In the genomic region with DNA sequence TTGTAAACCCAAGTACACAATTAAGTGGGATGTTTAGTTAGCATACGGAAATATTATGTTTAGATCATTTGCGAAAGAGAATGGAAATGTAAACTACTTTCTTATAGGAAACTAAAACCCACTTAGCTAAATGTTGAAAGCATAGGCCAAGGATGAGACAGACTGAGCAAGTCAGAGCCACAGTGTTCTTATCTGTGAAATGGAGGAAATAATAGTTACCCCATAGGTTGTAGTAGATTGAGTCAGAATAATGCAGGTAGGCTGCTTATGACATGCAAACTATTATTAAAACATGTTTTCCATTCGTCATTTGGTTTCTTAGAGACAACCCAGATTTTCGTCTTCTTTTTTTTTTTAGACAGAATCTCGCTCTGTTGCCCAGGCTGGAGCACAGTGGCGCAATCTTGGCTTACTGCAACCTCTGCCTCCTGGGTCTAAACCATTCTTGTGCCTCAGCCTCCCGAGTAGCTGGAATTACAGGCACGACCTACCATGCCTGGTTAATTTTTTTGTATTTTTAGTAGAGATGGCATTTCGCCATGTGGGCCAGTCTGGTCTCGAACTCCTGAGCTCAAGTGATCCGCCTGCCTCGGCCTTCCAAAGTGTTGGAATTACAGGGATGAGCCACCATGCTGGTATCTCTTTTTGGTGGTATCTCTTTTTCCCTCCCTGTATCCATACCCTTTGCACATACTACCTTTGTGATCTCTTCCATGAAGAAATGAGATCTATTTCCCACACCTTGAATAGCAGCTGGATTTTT, we compare ENCODE assay signal across 13 cellular contexts.
A peak's percentile ranks its signal among the peaks of the same experiment; 100 is the strongest.
DNase-seq lines count a peak whose midpoint lies in the region; ATAC-seq and TF ChIP-seq lines count a peak whose summit lies in the region.
"Had no signal": no experiment of that assay in that cellular context is flagged by ENCODE, and none has a peak within 500 bp of the region (broad histone marks: within the 10 kb centered on the region; RNA-seq: fewer than 3 reads in every experiment).

No MANE protein-coding gene starts in this region.

- peak; percentile 26 for DNase-seq in Daoy (ENCODE audit: low read depth)
- no peak for DNase-seq in OCI-LY7 (ENCODE audit: low spot score)
- DNase-seq in osteocyte (ENCODE audit: extremely low spot score, unreplicated experiment), result no peak
- DNase-seq in SJCRH30, result no peak
- DNase-seq in CD8-positive, alpha-beta T cell, result no peak
- DNase-seq in GM19238 (ENCODE audit: insufficient read length, low spot score), result no peak
- DNase-seq: C1 segment of cervical spinal cord; central memory CD4-positive, alpha-beta T cell; heart left ventricle; MV-4-11; stimulated activated CD4-positive, alpha-beta T cell treated with anti-CD3 and anti-CD28 coated beads, Interleukin-1b, Interleukin-23, amount 100 ng/mL, for 48 hours had no signal

- H3K4me3 ChIP-seq in OCI-LY7 (ENCODE audit: low read depth, low read length, poor library complexity, severe bottlenecking) (no peak overlapping the region), SJCRH30 (no peak overlapping the region), gastroesophageal sphincter (no peak overlapping the region)
- no peak overlapping the region for H3K4me3 ChIP-seq in CD8-positive, alpha-beta T cell (ENCODE audit: low read depth, low read length)
- H3K4me3 ChIP-seq: heart left ventricle had no signal

- no peak for TF ChIP-seq POLR2A in gastroesophageal sphincter (IDR thresholded peaks at IDR 0.05)

- ATAC-seq in gastroesophageal sphincter, result no peak
- ATAC-seq in CD8-positive, alpha-beta T cell, result no peak
- ATAC-seq: heart left ventricle had no signal

- H3K36me3 Mint-ChIP-seq in brain (no peaks in the 10 kb centered on the region), osteocyte (ENCODE audit: unreplicated experiment) (no peaks in the 10 kb centered on the region)
- H3K36me3 Mint-ChIP-seq in CD8-positive, alpha-beta T cell, result no peaks in the 10 kb centered on the region

- H3K79me2 ChIP-seq in OCI-LY7 (ENCODE audit: insufficient read depth, low read depth, low read length), result peaks cover 6% of the 10 kb centered on the region; the same call in 1 of the 2 replicates

- H3K27ac ChIP-seq in OCI-LY7 (ENCODE audit: low read depth, low read length, poor library complexity, severe bottlenecking), result no peak overlapping the region
- H3K27ac ChIP-seq in SJCRH30, result no peak overlapping the region
- H3K27ac ChIP-seq in gastroesophageal sphincter, result no peak overlapping the region
- H3K27ac ChIP-seq in CD8-positive, alpha-beta T cell (ENCODE audit: low read depth, low read length), result no peak overlapping the region
- H3K27ac ChIP-seq: heart left ventricle had no signal

- CTCF ChIA-PET in OCI-LY7 (lab: Charles Lee; ENCODE audit: unreplicated experiment), result no interaction called here
- CTCF ChIA-PET in CD8-positive, alpha-beta T cell (lab: Charles Lee), result interaction anchor here (0.6 to 0.7 kb wide), 2 partner anchors 27 to 175 kb away, joined by 3 read pairs; no protein-coding TSS in a partner anchor

- H3K4me3 Mint-ChIP-seq in brain, result no peak overlapping the region
- no peak overlapping the region for H3K4me3 Mint-ChIP-seq in osteocyte (ENCODE audit: unreplicated experiment)
- no peak overlapping the region for H3K4me3 Mint-ChIP-seq in CD8-positive, alpha-beta T cell

- H3K9me3 ChIP-seq in OCI-LY7 (ENCODE audit: low read length) (no peaks in the 10 kb centered on the region), SJCRH30 (replicated peaks) (no peaks in the 10 kb centered on the region), gastroesophageal sphincter (no peaks in the 10 kb centered on the region)
- H3K9me3 ChIP-seq in CD8-positive, alpha-beta T cell (ENCODE audit: low read length), result no peaks in the 10 kb centered on the region
- H3K9me3 ChIP-seq: heart left ventricle had no signal

- peaks cover 12% of the 10 kb centered on the region for H3K4me1 ChIP-seq in OCI-LY7 (ENCODE audit: insufficient read depth, low read length, poor library complexity, severe bottlenecking)
- peaks cover 13% of the 10 kb centered on the region for H3K4me1 ChIP-seq in SJCRH30
- no peaks in the 10 kb centered on the region for H3K4me1 ChIP-seq in gastroesophageal sphincter
- no peaks in the 10 kb centered on the region for H3K4me1 ChIP-seq in CD8-positive, alpha-beta T cell (ENCODE audit: insufficient read depth, low read length)

- no peaks in the 10 kb centered on the region for H3K9me2 ChIP-seq in OCI-LY7 (ENCODE audit: insufficient read depth, low read length)

- peak overlapping the region in 4 of 5 experiments; percentile 38 to 85 (median 60) for H3K27ac Mint-ChIP-seq in brain
- H3K27ac Mint-ChIP-seq in osteocyte (ENCODE audit: unreplicated experiment), result peak overlapping the region; percentile 85
- H3K27ac Mint-ChIP-seq in CD8-positive, alpha-beta T cell, result no peak overlapping the region

- H3K36me3 ChIP-seq in OCI-LY7 (ENCODE audit: insufficient read depth, low read length) (no peaks in the 10 kb centered on the region), SJCRH30 (no peaks in the 10 kb centered on the region), gastroesophageal sphincter (no peaks in the 10 kb centered on the region)
- H3K36me3 ChIP-seq in CD8-positive, alpha-beta T cell (ENCODE audit: insufficient read depth, low read length), result no peaks in the 10 kb centered on the region
- H3K36me3 ChIP-seq: heart left ventricle had no signal

- 0 out of 2 replicates have a peak overlapping the region, but pooled peaks have one; percentile 9 for H2AFZ ChIP-seq in OCI-LY7 (ENCODE audit: low read length)

- H3K27me3 ChIP-seq in SJCRH30, result no peaks in the 10 kb centered on the region; the same call in 1 of the 2 replicates
- no peaks in the 10 kb centered on the region for H3K27me3 ChIP-seq in gastroesophageal sphincter
- no peaks in the 10 kb centered on the region for H3K27me3 ChIP-seq in CD8-positive, alpha-beta T cell (ENCODE audit: insufficient read depth, low read length)
- H3K27me3 ChIP-seq: heart left ventricle had no signal

- H3K4me1 Mint-ChIP-seq in brain (peaks cover 40% of the 10 kb centered on the region), osteocyte (ENCODE audit: unreplicated experiment) (peaks cover 65% of the 10 kb centered on the region)
- H3K4me1 Mint-ChIP-seq in CD8-positive, alpha-beta T cell (ENCODE audit: low read depth), result peaks cover 2% of the 10 kb centered on the region

- TF ChIP-seq CTCF in OCI-LY7 (conservative IDR thresholded peaks at IDR 0.05; ENCODE audit: low read length), result no peak
- TF ChIP-seq CTCF in brain (conservative IDR thresholded peaks at IDR 0.05), result no peak
- TF ChIP-seq CTCF in osteocyte (IDR thresholded peaks at IDR 0.05), result no peak
- no peak for TF ChIP-seq CTCF in gastroesophageal sphincter (IDR thresholded peaks at IDR 0.05)
- no peak for TF ChIP-seq CTCF in CD8-positive, alpha-beta T cell (IDR thresholded peaks at IDR 0.05)

- no peak overlapping the region for H3K4me2 ChIP-seq in OCI-LY7 (ENCODE audit: low read length)

- 88 to 89% methylated on average over 7 to 12 of the region's 12 CpGs for WGBS in gastroesophageal sphincter (ENCODE audit: low coverage in 1 of 2), 2 donors

- POLR2A ChIA-PET in OCI-LY7 (lab: Charles Lee), result interaction anchor here (0.6 kb wide), 1 partner anchor 20 kb away, joined by 4 read pairs; no protein-coding TSS in a partner anchor
- POLR2A ChIA-PET in CD8-positive, alpha-beta T cell (lab: Charles Lee), result no interaction called here

- H3K9me3 Mint-ChIP-seq in brain, result peaks cover 0 to 8% (median 4%) of the 10 kb centered on the region in 5 experiments
- H3K9me3 Mint-ChIP-seq in osteocyte (ENCODE audit: unreplicated experiment), result no peaks in the 10 kb centered on the region
- no peaks in the 10 kb centered on the region for H3K9me3 Mint-ChIP-seq in CD8-positive, alpha-beta T cell

- peaks cover 3% of the 10 kb centered on the region for H3K27me3 Mint-ChIP-seq in brain
- no peaks in the 10 kb centered on the region for H3K27me3 Mint-ChIP-seq in osteocyte (ENCODE audit: unreplicated experiment)
- no peaks in the 10 kb centered on the region for H3K27me3 Mint-ChIP-seq in CD8-positive, alpha-beta T cell (ENCODE audit: low read depth)

- BruUV-seq in OCI-LY7 (replicated peaks; lab: Mats Ljungman, UMichigan), result no TSS peak

- no peak for TF ChIP-seq EP300 in gastroesophageal sphincter (IDR thresholded peaks at IDR 0.05)

- no peaks in the 10 kb centered on the region for H4K20me1 ChIP-seq in OCI-LY7 (ENCODE audit: insufficient read depth, low read length)

- intact Hi-C loops in OCI-LY7 (cut with micrococcal nuclease; ENCODE audit: unreplicated experiment), result no loop called here
- intact Hi-C loops in CD8-positive, alpha-beta T cell (cut with DNase I, micrococcal nuclease), result no loop called here
